ENCODE assay signal across 23 cellular contexts in the genomic region with DNA sequence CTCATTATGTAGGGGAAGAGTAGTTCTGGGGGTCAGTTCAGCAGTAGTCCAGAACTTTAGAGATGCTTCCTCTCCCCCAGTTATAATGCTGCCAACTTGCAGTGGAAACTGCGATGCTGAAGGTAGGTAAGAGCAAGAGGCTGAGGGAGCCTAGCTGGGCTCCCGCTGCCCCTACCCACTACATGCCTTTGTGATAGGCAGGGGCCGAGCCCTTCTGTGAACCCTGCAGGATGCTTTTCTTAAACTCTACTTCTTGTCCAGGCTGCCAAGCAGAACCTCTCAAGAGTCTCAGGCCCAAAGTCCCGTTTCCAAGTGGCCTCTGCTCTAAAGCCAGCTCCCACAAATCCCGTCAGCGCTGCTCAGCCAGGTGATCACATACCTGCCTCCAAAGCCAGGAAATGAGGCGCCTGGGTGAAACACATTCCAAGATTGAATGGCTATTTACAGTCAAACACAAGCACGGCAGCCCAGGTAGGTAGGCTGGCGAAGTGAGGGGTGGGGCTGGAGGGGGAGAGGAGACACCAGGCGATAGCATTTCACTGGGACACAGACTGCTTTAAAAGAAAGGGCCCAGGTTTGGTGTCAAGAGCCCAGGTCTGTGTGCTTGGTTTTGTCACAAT.
DNase-seq lines count a peak whose midpoint lies in the region; ATAC-seq and TF ChIP-seq lines count a peak whose summit lies in the region.
"Had no signal": no experiment of that assay in that cellular context is flagged by ENCODE, and none has a peak within 500 bp of the region (broad histone marks: within the 10 kb centered on the region; RNA-seq: fewer than 3 reads in every experiment).

No MANE protein-coding gene starts in this region.

- no peak overlapping the region for H3K27ac ChIP-seq in OCI-LY1 (ENCODE audit: low read depth, low read length, poor library complexity, severe bottlenecking)
- H3K27ac ChIP-seq in iPS-20b (ENCODE audit: low read length), result peak overlapping the region; percentile 82
- peak overlapping the region; percentile 51 for H3K27ac ChIP-seq in trophoblast cell (ENCODE audit: low read depth, low read length)
- H3K27ac ChIP-seq: brain microvascular endothelial cell, epithelial cell of prostate, gastroesophageal sphincter, KMS-11, ovary, testis had no signal

- H3K4me3 ChIP-seq in OCI-LY1 (ENCODE audit: low read depth, low read length, poor library complexity, severe bottlenecking) (no peak overlapping the region), iPS-20b (ENCODE audit: low read length) (no peak overlapping the region), trophoblast cell (ENCODE audit: low read depth, low read length) (no peak overlapping the region), foreskin fibroblast (ENCODE audit: low read depth in 1 of 2, low read length in 2 of 2) (no peak overlapping the region)
- H3K4me3 ChIP-seq: gastroesophageal sphincter, ovary, testis had no signal

- ATAC-seq in left cardiac atrium, result no peak
- ATAC-seq: activated T-cell treated with anti-CD3 and anti-CD28 coated beads, Interleukin-2, amount 50 U/mL, for 4 hours; gastroesophageal sphincter had no signal

- H4K12ac ChIP-seq in trophoblast cell (ENCODE audit: low read depth, low read length), result no peak overlapping the region

- H3K27me3 ChIP-seq in OCI-LY1 (ENCODE audit: insufficient read depth, low read length) (no peaks in the 10 kb centered on the region), iPS-20b (ENCODE audit: insufficient read depth, low read length) (no peaks in the 10 kb centered on the region), trophoblast cell (ENCODE audit: insufficient read depth, low read length) (no peaks in the 10 kb centered on the region)
- H3K27me3 ChIP-seq: brain microvascular endothelial cell, gastroesophageal sphincter, ovary, testis had no signal

- peak overlapping the region; percentile 91 for H2BK12ac ChIP-seq in trophoblast cell (ENCODE audit: low read length)

- no CpG with 5 or more reads among the region's 10 CpGs for WGBS in trophoblast cell (ENCODE audit: extremely low coverage, insufficient coverage, insufficient read length)

- H3K36me3 ChIP-seq in OCI-LY1 (ENCODE audit: insufficient read depth, low read length) (no peaks in the 10 kb centered on the region), iPS-20b (ENCODE audit: insufficient read depth, low read depth, low read length) (no peaks in the 10 kb centered on the region), trophoblast cell (ENCODE audit: control insufficient read depth in 1 of 2, insufficient read depth in 2 of 2, low read length in 2 of 2) (no peaks in the 10 kb centered on the region)
- H3K36me3 ChIP-seq: brain microvascular endothelial cell, gastroesophageal sphincter, ovary had no signal

- no peaks in the 10 kb centered on the region for H3K9me3 ChIP-seq in OCI-LY1 (ENCODE audit: low read length)
- no peaks in the 10 kb centered on the region for H3K9me3 ChIP-seq in iPS-20b (ENCODE audit: insufficient read depth, low read depth, low read length)
- H3K9me3 ChIP-seq in trophoblast cell (ENCODE audit: insufficient read depth, low read depth, low read length), result no peaks in the 10 kb centered on the region
- H3K9me3 ChIP-seq: gastroesophageal sphincter, ovary, testis had no signal

- peak overlapping the region; percentile 7 for H2AK5ac ChIP-seq in trophoblast cell (ENCODE audit: low read length)

- H3K9ac ChIP-seq in OCI-LY1 (ENCODE audit: low read length) (no peak overlapping the region), iPS-20b (ENCODE audit: low read depth, low read length) (peak overlapping the region; percentile 35; the same call in 1 of the 2 replicates), trophoblast cell (ENCODE audit: low read length) (no peak overlapping the region)
- H3K9ac ChIP-seq: KMS-11 had no signal

- peak overlapping the region; percentile 25 for H4K8ac ChIP-seq in trophoblast cell (ENCODE audit: low read depth, low read length)

- H4K91ac ChIP-seq in trophoblast cell (ENCODE audit: low read depth, low read length), result peak overlapping the region; percentile 82

- no peaks in the 10 kb centered on the region for H3K79me2 ChIP-seq in OCI-LY1 (ENCODE audit: insufficient read depth, low read length)
- H3K79me2 ChIP-seq in trophoblast cell (ENCODE audit: control insufficient read depth, insufficient read depth, low read length, poor library complexity), result no peaks in the 10 kb centered on the region

- H3K4me1 ChIP-seq in OCI-LY1 (ENCODE audit: insufficient read depth, low read length, severe bottlenecking), result peaks cover 8% of the 10 kb centered on the region
- peaks cover 13% of the 10 kb centered on the region for H3K4me1 ChIP-seq in iPS-20b (ENCODE audit: insufficient read depth, low read length)
- H3K4me1 ChIP-seq in trophoblast cell (ENCODE audit: control insufficient read depth in 1 of 2, insufficient read depth in 2 of 2, low read length in 2 of 2), result peaks cover 18 to 27% of the 10 kb centered on the region in 2 experiments
- H3K4me1 ChIP-seq: gastroesophageal sphincter, testis had no signal

- TF ChIP-seq CTCF in OCI-LY1 (IDR thresholded peaks at IDR 0.05; ENCODE audit: low read length), result no peak
- no peak for TF ChIP-seq CTCF in foreskin fibroblast (IDR thresholded peaks at IDR 0.05; ENCODE audit: low read depth, low read length)

- H3K4ac ChIP-seq in trophoblast cell (ENCODE audit: low read depth, low read length), result peak overlapping the region; percentile 24

- no peaks in the 10 kb centered on the region for H3F3A ChIP-seq in OCI-LY1 (ENCODE audit: insufficient read depth, low read length)

- no peak overlapping the region for H3K23ac ChIP-seq in trophoblast cell (ENCODE audit: low read length)

- H3K4me2 ChIP-seq in OCI-LY1 (ENCODE audit: low read length), result no peak overlapping the region
- H3K4me2 ChIP-seq in trophoblast cell (ENCODE audit: low read length), result peak overlapping the region; percentile 0
- H3K4me2 ChIP-seq: KMS-11 had no signal

- H3K79me1 ChIP-seq in trophoblast cell (ENCODE audit: low read length), result peaks cover 21% of the 10 kb centered on the region

- H4K20me1 ChIP-seq in OCI-LY1 (ENCODE audit: insufficient read depth, low read length), result no peaks in the 10 kb centered on the region

- peak overlapping the region; percentile 75 for H2AFZ ChIP-seq in OCI-LY1 (ENCODE audit: low read length)
- H2AFZ ChIP-seq in trophoblast cell (ENCODE audit: insufficient read depth, low read length, poor library complexity), result no peak overlapping the region

- H2BK120ac ChIP-seq in trophoblast cell (ENCODE audit: insufficient read depth, low read length, poor library complexity), result peak overlapping the region; percentile 89

- intact Hi-C loops in left cardiac atrium (cut with DNase I), result no loop called here

- H3K14ac ChIP-seq in trophoblast cell (ENCODE audit: low read length), result peak overlapping the region; percentile 24

- DNase-seq in ELF-1 (ENCODE audit: low read depth, low spot score) (peak; percentile 84), trophoblast cell (no peak), cerebellum (ENCODE audit: low spot score) (no peak), foreskin fibroblast (no peak), globus pallidus (ENCODE audit: low spot score) (no peak), left cardiac atrium (no peak)
- DNase-seq: activated CD4-positive, alpha-beta memory T cell treated with anti-CD3 and anti-CD28 coated beads for 36 hours; activated naive CD8-positive, alpha-beta T cell treated with anti-CD3 and anti-CD28 coated beads for 36 hours; activated T-cell treated with anti-CD3 and anti-CD28 coated beads, Interleukin-2, amount 50 U/mL, for 4 hours; brain microvascular endothelial cell; GDM1; NCI-H1092; ovary; SHP77; stimulated activated CD4-positive, alpha-beta T cell treated with anti-CD3 and anti-CD28 coated beads, Interleukin-4, amount 100 ng/mL, for 4 hours; stimulated activated CD8-positive, alpha-beta memory T cell treated with anti-CD3 and anti-CD28 coated beads, Interleukin-4, amount 100 ng/mL, for 48 hours; T-helper 1 cell; testis had no signal

- peak overlapping the region; percentile 85 for H3K18ac ChIP-seq in trophoblast cell (ENCODE audit: low read length)

- no peaks in the 10 kb centered on the region for H3K9me2 ChIP-seq in OCI-LY1 (ENCODE audit: low read depth, low read length)

- H2BK5ac ChIP-seq in trophoblast cell (ENCODE audit: low read depth, low read length, poor library complexity), result peak overlapping the region; percentile 92
